11 cellular contexts compared by ENCODE assay signal in the genomic region with DNA sequence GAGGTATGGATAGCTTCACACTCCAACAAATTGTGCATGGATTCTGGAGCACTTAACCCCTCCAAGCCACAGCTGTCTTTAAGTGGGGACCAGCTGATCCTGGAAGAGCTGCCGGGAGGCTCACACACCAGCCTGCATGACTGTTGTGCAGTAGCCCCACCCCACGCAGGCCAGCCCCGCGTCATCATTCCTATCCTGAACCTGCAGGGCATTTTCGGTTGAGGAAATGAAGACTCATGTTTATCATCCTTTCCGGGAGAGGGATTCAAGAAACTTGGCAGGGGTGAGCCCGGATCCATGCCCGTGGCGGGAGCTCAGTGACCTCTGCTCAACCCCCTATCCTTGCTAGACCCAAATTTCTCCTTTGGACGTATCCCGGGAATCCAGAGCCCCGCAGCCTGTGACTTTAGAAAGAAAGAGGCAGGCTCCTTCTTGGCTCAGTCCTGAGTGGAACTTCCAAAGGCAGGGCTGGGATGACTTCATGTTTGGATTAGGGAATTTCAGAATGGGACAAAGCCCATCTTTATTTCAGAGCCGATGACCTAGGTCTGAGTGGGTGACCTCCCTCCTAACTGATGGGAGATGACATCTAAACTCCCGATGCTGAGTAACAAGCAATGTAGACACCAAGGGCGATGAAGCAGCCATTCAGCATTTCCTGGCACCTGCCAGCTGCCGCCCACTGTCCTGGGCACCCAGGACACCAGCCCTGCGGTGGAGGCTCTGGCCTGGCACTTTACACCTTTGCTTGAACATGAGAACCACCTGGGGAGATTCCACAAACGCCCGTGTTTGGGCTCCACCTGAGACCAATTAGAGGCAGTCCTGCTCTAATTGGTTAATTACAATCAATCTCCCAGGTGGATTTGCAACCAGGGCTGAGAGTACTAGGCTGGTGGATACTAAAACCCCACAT. TPM values are rescaled to one million over a fixed set of nuclear protein-coding genes. Genes with fewer than 3 reads are reported as not detected.
A peak's percentile ranks its signal among the peaks of the same experiment; 100 is the strongest.
DNase-seq lines count a peak whose midpoint lies in the region; ATAC-seq and TF ChIP-seq lines count a peak whose summit lies in the region.
"Had no signal": no experiment of that assay in that cellular context is flagged by ENCODE, and none has a peak within 500 bp of the region (broad histone marks: within the 10 kb centered on the region; RNA-seq: fewer than 3 reads in every experiment).

No MANE protein-coding gene starts in this region.

- H4K8ac ChIP-seq in trophoblast cell (ENCODE audit: low read depth, low read length), result no peak overlapping the region

- H3K4me1 ChIP-seq in trophoblast cell (ENCODE audit: control insufficient read depth in 1 of 2, insufficient read depth in 2 of 2, low read length in 2 of 2), result peaks cover 7 to 9% of the 10 kb centered on the region in 2 experiments

- peaks cover 29% of the 10 kb centered on the region for H3K4me1 Mint-ChIP-seq in Calu3 (ENCODE audit: low read depth, unreplicated experiment)

- H3K79me2 ChIP-seq in trophoblast cell (ENCODE audit: control insufficient read depth, insufficient read depth, low read length, poor library complexity), result no peaks in the 10 kb centered on the region

- H3K23ac ChIP-seq in trophoblast cell (ENCODE audit: low read length), result no peak overlapping the region

- no peak overlapping the region for H2BK120ac ChIP-seq in trophoblast cell (ENCODE audit: insufficient read depth, low read length, poor library complexity)

- H3K36me3 Mint-ChIP-seq in Calu3 (ENCODE audit: insufficient read depth, unreplicated experiment), result peaks cover 3% of the 10 kb centered on the region
- H3K36me3 Mint-ChIP-seq: activated CD8-positive, alpha-beta memory T cell treated with anti-CD3 and anti-CD28 coated beads, Interleukin-2, amount 10 ng/mL, durations not matched to agents 7 days and 5 days had no signal

- no peak overlapping the region for H3K18ac ChIP-seq in trophoblast cell (ENCODE audit: low read length)

- H3K79me1 ChIP-seq in trophoblast cell (ENCODE audit: low read length), result peaks cover 13% of the 10 kb centered on the region

- H3K9me3 ChIP-seq in trophoblast cell (ENCODE audit: insufficient read depth, low read depth, low read length), result peaks cover 2% of the 10 kb centered on the region

- H3K4me3 Mint-ChIP-seq in Calu3 (ENCODE audit: low read depth, unreplicated experiment), result no peak overlapping the region
- H3K4me3 Mint-ChIP-seq: activated CD8-positive, alpha-beta memory T cell treated with anti-CD3 and anti-CD28 coated beads, Interleukin-2, amount 10 ng/mL, durations not matched to agents 7 days and 5 days had no signal

- CTCF ChIA-PET in Calu3 (lab: Charles Lee), result interaction anchor here (0.6 to 1.0 kb wide), 2 partner anchors 112 to 296 kb away, joined by 3 read pairs; no protein-coding TSS in a partner anchor

- no peak overlapping the region for H3K4ac ChIP-seq in trophoblast cell (ENCODE audit: low read depth, low read length)

- no peak overlapping the region for H4K91ac ChIP-seq in trophoblast cell (ENCODE audit: low read depth, low read length)

- H3K27ac Mint-ChIP-seq in Calu3 (ENCODE audit: unreplicated experiment), result no peak overlapping the region
- H3K27ac Mint-ChIP-seq: activated CD8-positive, alpha-beta memory T cell treated with anti-CD3 and anti-CD28 coated beads, Interleukin-2, amount 10 ng/mL, durations not matched to agents 7 days and 5 days had no signal

- H2BK5ac ChIP-seq in trophoblast cell (ENCODE audit: low read depth, low read length, poor library complexity), result no peak overlapping the region

- H3K27ac ChIP-seq in trophoblast cell (ENCODE audit: low read depth, low read length), result no peak overlapping the region

- no peak for TF ChIP-seq CTCF in Calu3 (IDR thresholded peaks at IDR 0.05; ENCODE audit: unreplicated experiment)

- H2BK12ac ChIP-seq in trophoblast cell (ENCODE audit: low read length), result no peak overlapping the region

- intact Hi-C loops in Calu3 (cut with micrococcal nuclease; ENCODE audit: unreplicated experiment), result loop anchor here (10.0 kb wide), 1 partner anchor 234 kb away; no protein-coding TSS in a partner anchor

- no CpG with 5 or more reads among the region's 19 CpGs for WGBS in trophoblast cell (ENCODE audit: extremely low coverage, insufficient coverage, insufficient read length)

- no TSS peak for BruUV-seq in Calu3 (replicated peaks; lab: Mats Ljungman, UMichigan)

- no peak overlapping the region for H3K9ac ChIP-seq in trophoblast cell (ENCODE audit: low read length)

- H3K27me3 Mint-ChIP-seq in Calu3 (ENCODE audit: unreplicated experiment), result no peaks in the 10 kb centered on the region

- H3K9me3 Mint-ChIP-seq in Calu3 (ENCODE audit: low read depth, unreplicated experiment), result no peaks in the 10 kb centered on the region

- H2AK5ac ChIP-seq in trophoblast cell (ENCODE audit: low read length), result no peak overlapping the region

- H3K4me3 ChIP-seq in trophoblast cell (ENCODE audit: low read depth, low read length), result no peak overlapping the region

- ATAC-seq in esophagus mucosa (peak; percentile 87), GM21723 (IDR thresholded peaks at IDR 0.05; ENCODE audit: unreplicated experiment) (no peak)
- ATAC-seq in stimulated activated naive CD8-positive, alpha-beta T cell treated with anti-CD3 and anti-CD28 coated beads, Interleukin-15, Interleukin-2, amounts not matched to agents 100 U/mL and 50 U/mL, for 24 hours, result no peak
- ATAC-seq: activated CD8-positive, alpha-beta memory T cell treated with anti-CD3 and anti-CD28 coated beads, Interleukin-2, amount 10 ng/mL, durations not matched to agents 7 days and 5 days had no signal

- H4K12ac ChIP-seq in trophoblast cell (ENCODE audit: low read depth, low read length), result no peak overlapping the region

- DNase-seq in Calu3 (peak; percentile 70), NCI-H226 (peak; percentile 97), trophoblast cell (peak; percentile 90 to 95), T-helper 1 cell (no peak)
- DNase-seq in stimulated activated naive CD8-positive, alpha-beta T cell treated with anti-CD3 and anti-CD28 coated beads, Interleukin-15, Interleukin-2, amounts not matched to agents 100 U/mL and 50 U/mL, for 24 hours, result no peak
- DNase-seq in stimulated activated naive CD4-positive, alpha-beta T cell treated with Interleukin-2 at 50 U/mL for 16 hours (lab: John Stamatoyannopoulos, UW), result no peak
- DNase-seq: activated CD8-positive, alpha-beta memory T cell treated with anti-CD3 and anti-CD28 coated beads, Interleukin-2, amount 10 ng/mL, durations not matched to agents 7 days and 5 days; RPMI8226; stimulated activated CD4-positive, alpha-beta T cell treated with anti-CD3 and anti-CD28 coated beads, Interleukin-1b, Interleukin-23, amount 100 ng/mL, for 48 hours had no signal

- no peak overlapping the region for H3K4me2 ChIP-seq in trophoblast cell (ENCODE audit: low read length)

- no peaks in the 10 kb centered on the region for H3K27me3 ChIP-seq in trophoblast cell (ENCODE audit: insufficient read depth, low read length)

- no peaks in the 10 kb centered on the region for H3K36me3 ChIP-seq in trophoblast cell (ENCODE audit: control insufficient read depth in 1 of 2, insufficient read depth in 2 of 2, low read length in 2 of 2)

- H2AFZ ChIP-seq in trophoblast cell (ENCODE audit: insufficient read depth, low read length, poor library complexity), result no peak overlapping the region

- no peak overlapping the region for H3K14ac ChIP-seq in trophoblast cell (ENCODE audit: low read length)

RNA-seq across cellular contexts. Expression of a gene that starts 43.3 kb away (rescaled TPM):
- total RNA-seq in Calu3 (2022) (79.9 and 82.7 TPM in 2 replicates), esophagus mucosa (47.0 TPM)
- polyA plus RNA-seq in trophoblast cell (2013), result 78.7 and 79.2 TPM in 2 replicates

Comparison
In these comparisons a context has a peak if more than half of its experiments do, and no peak if none do; other contexts are left out.
1. DNase-seq: peak in Calu3 (single experiment), NCI-H226 (single experiment) and trophoblast cell (2 of 2); none in T-helper 1 cell (0 of 5), stimulated activated naive CD8-positive, alpha-beta T cell treated with anti-CD3 and anti-CD28 coated beads, Interleukin-15, Interleukin-2, amounts not matched to agents 100 U/mL and 50 U/mL, for 24 hours (single experiment) and stimulated activated naive CD4-positive, alpha-beta T cell treated with Interleukin-2 at 50 U/mL for 16 hours (single experiment).